22 cellular contexts compared by ENCODE assay signal in the genomic region with DNA sequence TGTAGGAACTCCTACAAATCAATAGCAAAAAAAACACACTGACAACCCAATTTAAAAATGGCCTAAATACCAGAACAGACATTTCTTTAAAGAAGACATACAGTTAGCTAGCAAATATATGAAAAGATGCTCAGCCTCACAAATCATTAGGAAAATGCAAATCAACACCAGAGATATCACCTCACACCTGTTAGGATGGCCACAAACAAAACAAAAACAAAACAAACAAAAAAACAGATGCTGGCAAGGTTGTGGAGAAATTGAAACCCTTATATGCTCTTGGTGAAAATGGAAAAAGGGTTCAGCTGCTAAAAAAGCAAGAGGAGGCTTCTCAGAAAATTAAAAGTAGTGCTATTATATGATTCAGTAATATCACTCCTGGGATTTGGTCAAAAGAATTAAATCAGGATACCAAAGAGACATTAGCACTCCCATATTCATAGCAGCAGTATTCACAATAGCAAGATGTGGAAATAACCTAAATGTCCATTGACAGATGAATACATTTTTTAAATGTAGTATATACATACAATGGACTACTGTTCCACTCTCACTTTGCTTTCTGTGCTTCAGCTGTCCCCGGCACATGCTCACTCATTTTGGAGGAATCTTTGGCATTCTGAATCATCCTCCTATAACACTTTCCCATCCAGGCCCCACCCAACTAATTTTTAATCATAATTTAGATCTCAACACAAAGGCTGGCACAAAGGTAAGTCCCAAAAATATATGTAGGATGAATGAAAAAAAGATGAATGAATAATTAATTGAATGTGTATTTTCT.
DNase-seq lines count a peak whose midpoint lies in the region; ATAC-seq and TF ChIP-seq lines count a peak whose summit lies in the region.
"Had no signal": no experiment of that assay in that cellular context is flagged by ENCODE, and none has a peak within 500 bp of the region (broad histone marks: within the 10 kb centered on the region; RNA-seq: fewer than 3 reads in every experiment).

No MANE protein-coding gene starts in this region.

- no peak overlapping the region for H3K27ac ChIP-seq in IMR-90 (ENCODE audit: insufficient read depth, low read length)
- H3K27ac ChIP-seq in left ventricle myocardium inferior (replicated peaks) = no peak overlapping the region
- H3K27ac ChIP-seq in upper lobe of right lung = no peak overlapping the region
- H3K27ac ChIP-seq: BLaER1 had no signal

- no peak for TF ChIP-seq POLR2A in IMR-90 (IDR thresholded peaks at IDR 0.05; ENCODE audit: low read depth, low read length)

- POLR2A ChIA-PET in IMR-90 (lab: Charles Lee; ENCODE audit: unreplicated experiment) = no interaction called here
- POLR2A ChIA-PET in GM10248 (lab: Yijun Ruan, JAX) = no interaction called here

- no peaks in the 10 kb centered on the region for H4K20me1 ChIP-seq in IMR-90 (ENCODE audit: insufficient read depth, low read length)
- H4K20me1 ChIP-seq: BLaER1 had no signal

- H2BK15ac ChIP-seq in IMR-90 (ENCODE audit: low read depth, low read length) = no peak overlapping the region

- no peak overlapping the region for H2AK9ac ChIP-seq in IMR-90 (replicated peaks; ENCODE audit: low read depth, low read length, poor library complexity)

- H3K4me3 ChIP-seq in IMR-90 (ENCODE audit: insufficient read depth, low read depth, low read length) (no peak overlapping the region), left ventricle myocardium inferior (no peak overlapping the region), upper lobe of right lung (no peak overlapping the region)
- H3K4me3 ChIP-seq: BLaER1 had no signal

- CTCF ChIA-PET in IMR-90 (lab: Yijun Ruan, JAX) = no interaction called here
- CTCF ChIA-PET in GM10248 (lab: Yijun Ruan, JAX) = interaction anchor here (0.9 kb wide), 1 partner anchor 23 kb away, joined by 3 read pairs; no protein-coding TSS in a partner anchor

- H3K27me3 ChIP-seq in IMR-90 (ENCODE audit: control insufficient read depth, insufficient read depth, low read length) (no peaks in the 10 kb centered on the region), left ventricle myocardium inferior (ENCODE audit: low read depth) (no peaks in the 10 kb centered on the region), upper lobe of right lung (no peaks in the 10 kb centered on the region)
- H3K27me3 ChIP-seq: BLaER1 had no signal

- no peak overlapping the region for H2AK5ac ChIP-seq in IMR-90 (ENCODE audit: low read depth, low read length)

- no peak overlapping the region for H3K56ac ChIP-seq in IMR-90 (ENCODE audit: extremely low read depth, insufficient read depth, low read length)

- H3K23ac ChIP-seq in IMR-90 (ENCODE audit: low read depth, low read length) = no peak overlapping the region

- peak; percentile 35 for DNase-seq in Daoy (ENCODE audit: low read depth)
- DNase-seq in IMR-90 = peak; percentile 61
- peak; percentile 23 for DNase-seq in astrocyte of the hippocampus (ENCODE audit: low read depth, low spot score)
- DNase-seq in kidney tubule cell (ENCODE audit: low spot score) = peak; percentile 47
- DNase-seq in NOMO-1 treated with DMSO at 0.1 percent for 48 hours (lab: John Stamatoyannopoulos, UW; ENCODE audit: unreplicated experiment) = no peak
- no peak for DNase-seq in left ventricle myocardium inferior
- DNase-seq in upper lobe of right lung = no peak
- DNase-seq in GM10248 (ENCODE audit: extremely low spot score) = no peak
- DNase-seq: activated CD4-positive, alpha-beta T cell treated with anti-CD3 and anti-CD28 coated beads for 1 hour; activated CD8-positive, alpha-beta memory T cell treated with anti-CD3 and anti-CD28 coated beads, Interleukin-2, amount 50 U/mL, for 48 hours; activated naive CD4-positive, alpha-beta T cell treated with anti-CD3 and anti-CD28 coated beads, Interleukin-2, amount 10 ng/mL, durations not matched to agents 7 days and 5 days; DMS53; endodermal cell; head of caudate nucleus; Karpas-422; kidney glomerular epithelial cell; midbrain; NCI-H1436 treated with DMSO at 0.1 percent for 48 hours; NCI-H524 treated with DMSO at 0.1 percent for 48 hours; occipital lobe; stimulated activated naive CD8-positive, alpha-beta T cell treated with anti-CD3 and anti-CD28 coated beads, Interleukin-15, Interleukin-2, amounts not matched to agents 100 U/mL and 50 U/mL, for 24 hours had no signal

- no peak for TF ChIP-seq RAD21 in IMR-90 (IDR thresholded peaks at IDR 0.05; ENCODE audit: low read length)

- intact Hi-C loops in IMR-90 (cut with micrococcal nuclease) (loop anchor here (1.0 kb wide), 1 partner anchor 19 kb away; no protein-coding TSS in a partner anchor), left ventricle myocardium inferior (cut with micrococcal nuclease) (no loop called here), upper lobe of right lung (cut with DNase I) (no loop called here)

- TF ChIP-seq CTCF in IMR-90 (conservative IDR thresholded peaks at IDR 0.05; ENCODE audit: low read depth, low read length) (no peak), left ventricle myocardium inferior (IDR thresholded peaks at IDR 0.05; ENCODE audit: borderline replicate concordance) (no peak), upper lobe of right lung (IDR thresholded peaks at IDR 0.05) (no peak), GM10248 (IDR thresholded peaks at IDR 0.05; ENCODE audit: control extremely low read depth, extremely low read depth, low read depth, missing control alignments) (no peak)

- H3K9me3 ChIP-seq in IMR-90 (ENCODE audit: control insufficient read depth, insufficient read depth, low read length) = no peaks in the 10 kb centered on the region
- H3K9me3 ChIP-seq in left ventricle myocardium inferior (replicated peaks) = no peaks in the 10 kb centered on the region
- no peaks in the 10 kb centered on the region for H3K9me3 ChIP-seq in upper lobe of right lung
- H3K9me3 ChIP-seq: BLaER1 had no signal

- H3K4me1 ChIP-seq in IMR-90 (ENCODE audit: control insufficient read depth, insufficient read depth, low read length) = no peaks in the 10 kb centered on the region
- no peaks in the 10 kb centered on the region for H3K4me1 ChIP-seq in left ventricle myocardium inferior
- no peaks in the 10 kb centered on the region for H3K4me1 ChIP-seq in upper lobe of right lung
- H3K4me1 ChIP-seq: BLaER1 had no signal

- no peak overlapping the region for H4K5ac ChIP-seq in IMR-90 (ENCODE audit: low read depth, low read length)

- H3K18ac ChIP-seq in IMR-90 (ENCODE audit: low read depth, low read length) = no peak overlapping the region

- no peak overlapping the region for H4K91ac ChIP-seq in IMR-90 (ENCODE audit: insufficient read depth, low read depth, low read length)

- H2AFZ ChIP-seq in IMR-90 (replicated peaks; ENCODE audit: low read length, poor library complexity) = no peak overlapping the region

- H3K4ac ChIP-seq in IMR-90 (ENCODE audit: low read depth, low read length) = no peak overlapping the region

- no peak overlapping the region for H2BK5ac ChIP-seq in IMR-90 (ENCODE audit: low read depth, low read length, poor library complexity, severe bottlenecking)

- H3K9me1 ChIP-seq in IMR-90 (ENCODE audit: insufficient read depth, low read length) = no peaks in the 10 kb centered on the region

- no peak overlapping the region for H4K8ac ChIP-seq in IMR-90 (ENCODE audit: low read depth in 2 of 2, low read length in 2 of 2)

- H3K9ac ChIP-seq in IMR-90 (ENCODE audit: low read depth, low read length) = no peak overlapping the region
- H3K9ac ChIP-seq: BLaER1 had no signal

- peak; percentile 79 for ATAC-seq in IMR-90 (ENCODE audit: low read depth)
- no peak for ATAC-seq in upper lobe of right lung
- ATAC-seq: stimulated activated naive CD8-positive, alpha-beta T cell treated with anti-CD3 and anti-CD28 coated beads, Interleukin-15, Interleukin-2, amounts not matched to agents 100 U/mL and 50 U/mL, for 24 hours had no signal

- no peak overlapping the region for H3K4me2 ChIP-seq in IMR-90 (ENCODE audit: low read depth, low read length)
- H3K4me2 ChIP-seq: BLaER1 had no signal

- H2BK120ac ChIP-seq in IMR-90 (ENCODE audit: low read depth, low read length) = peak overlapping the region; percentile 12; the same call in 1 of the 2 replicates

- dilution Hi-C loops in IMR-90 (cut with HindIII; ENCODE audit: low sequenced_read_pairs, unreplicated experiment) = no loop called here

- H3K14ac ChIP-seq in IMR-90 (replicated peaks; ENCODE audit: low read depth, low read length) = no peak overlapping the region

- no TSS peak for BruUV-seq in IMR-90 (replicated peaks; lab: Mats Ljungman, UMichigan)

- H3K36me3 ChIP-seq in IMR-90 (ENCODE audit: control insufficient read depth, insufficient read depth, low read length) = no peaks in the 10 kb centered on the region
- no peaks in the 10 kb centered on the region for H3K36me3 ChIP-seq in left ventricle myocardium inferior
- no peaks in the 10 kb centered on the region for H3K36me3 ChIP-seq in upper lobe of right lung

- H3K79me1 ChIP-seq in IMR-90 (ENCODE audit: low read depth in 1 of 2, low read length in 2 of 2) = no peaks in the 10 kb centered on the region

- no CpG with 5 or more reads among the region's 1 CpG for WGBS in IMR-90 (ENCODE audit: extremely low coverage in 2 of 2, insufficient read length in 1 of 2), 2 experiments

- peak overlapping the region; percentile 26; the same call in 1 of the 2 replicates for H2BK20ac ChIP-seq in IMR-90 (ENCODE audit: low read depth, low read length)

- in situ Hi-C loops in IMR-90 (cut with MboI; ENCODE audit: low sequenced_read_pairs) = no loop called here

TF ChIP-seq in IMR-90, 13 proteins besides CTCF, POLR2A, EP300 and RAD21:
- TF ChIP-seq BHLHE40 (IDR thresholded peaks at IDR 0.05; ENCODE audit: low read depth, low read length) (peak; percentile 55; the same call in 1 of the 2 replicates), CEBPB (IDR thresholded peaks at IDR 0.05; ENCODE audit: low read depth, low read length) (no peak)

Comparison
In these comparisons a context has a peak if more than half of its experiments do, and no peak if none do; other contexts are left out.
1. DNase-seq: peak in Daoy (single experiment), IMR-90 (single experiment), astrocyte of the hippocampus (single experiment) and kidney tubule cell (single experiment); none in NOMO-1 treated with DMSO at 0.1 percent for 48 hours (single experiment), left ventricle myocardium inferior (single experiment), upper lobe of right lung (single experiment) and GM10248 (single experiment).